In genomic region chr4:70705856-70706461, GRCh38 we compare ENCODE assay signal across 8 cellular contexts. TPM values are rescaled to one million over a fixed set of nuclear protein-coding genes. Genes with fewer than 3 reads are reported as not detected.
DNase-seq lines count a peak whose midpoint lies in the region; ATAC-seq and TF ChIP-seq lines count a peak whose summit lies in the region.

No MANE protein-coding gene starts in this region.

- H3K36me3 Mint-ChIP-seq in activated CD4-positive, alpha-beta T cell treated with anti-CD3 and anti-CD28 coated beads, Interleukin-2, amount 10 ng/mL, durations not matched to agents 7 days and 5 days (ENCODE audit: low read depth), result no peaks in the 10 kb centered on the region

- POLR2A ChIA-PET in activated CD4-positive, alpha-beta T cell treated with anti-CD3 and anti-CD28 coated beads, Interleukin-2, amount 10 ng/mL, durations not matched to agents 7 days and 5 days (lab: Charles Lee), result interaction anchor here (0.6 kb wide), 1 partner anchor 94 kb away, joined by 5 read pairs; no protein-coding TSS in a partner anchor

- no peaks in the 10 kb centered on the region for H3K36me3 ChIP-seq in SJCRH30
- no peaks in the 10 kb centered on the region for H3K36me3 ChIP-seq in ovary

- CTCF ChIA-PET in activated CD4-positive, alpha-beta T cell treated with anti-CD3 and anti-CD28 coated beads, Interleukin-2, amount 10 ng/mL, durations not matched to agents 7 days and 5 days (lab: Charles Lee), result interaction anchor here (0.9 to 2.4 kb wide), 6 partner anchors 13 to 35 kb away, joined by 3 to 7 read pairs (median 6); partner anchors contain the start of gene UTP3

- H3K4me3 ChIP-seq in SJCRH30 (peak overlapping the region; percentile 83), fibroblast of the aortic adventitia (ENCODE audit: low read depth, low read length) (peak overlapping the region; percentile 81), ovary (peak overlapping the region; percentile 95)

- 4 to 6% (median 5%) methylated on average over 17 of the region's 17 CpGs for WGBS in ovary, 3 donors

- H3K4me1 ChIP-seq in SJCRH30, result peaks cover 6% of the 10 kb centered on the region; the same call in 1 of the 2 replicates
- H3K4me1 ChIP-seq in ovary (ENCODE audit: insufficient read depth), result peaks cover 2% of the 10 kb centered on the region

- peaks cover 36% of the 10 kb centered on the region for H3K4me1 Mint-ChIP-seq in activated CD4-positive, alpha-beta T cell treated with anti-CD3 and anti-CD28 coated beads, Interleukin-2, amount 10 ng/mL, durations not matched to agents 7 days and 5 days

- H3K27ac Mint-ChIP-seq in activated CD4-positive, alpha-beta T cell treated with anti-CD3 and anti-CD28 coated beads, Interleukin-2, amount 10 ng/mL, durations not matched to agents 7 days and 5 days, result peak overlapping the region; percentile 71

- H3K9me3 ChIP-seq in SJCRH30 (replicated peaks) (no peaks in the 10 kb centered on the region), ovary (no peaks in the 10 kb centered on the region)

- intact Hi-C loops in ovary (cut with DNase I), result loop anchor here in 1 of 4 donors (10.0 kb wide), 1 partner anchor 69 kb away; no protein-coding TSS in a partner anchor

- no peaks in the 10 kb centered on the region for H3K27me3 Mint-ChIP-seq in activated CD4-positive, alpha-beta T cell treated with anti-CD3 and anti-CD28 coated beads, Interleukin-2, amount 10 ng/mL, durations not matched to agents 7 days and 5 days

- no peak for TF ChIP-seq POLR2A in ovary (IDR thresholded peaks at IDR 0.05)

- no peaks in the 10 kb centered on the region for H3K27me3 ChIP-seq in SJCRH30
- no peaks in the 10 kb centered on the region for H3K27me3 ChIP-seq in ovary

- H3K4me3 Mint-ChIP-seq in activated CD4-positive, alpha-beta T cell treated with anti-CD3 and anti-CD28 coated beads, Interleukin-2, amount 10 ng/mL, durations not matched to agents 7 days and 5 days, result peak overlapping the region; percentile 80

- H3K27ac ChIP-seq in SJCRH30, result peak overlapping the region; percentile 77
- peak overlapping the region; percentile 84 to 93 for H3K27ac ChIP-seq in ovary

- no peaks in the 10 kb centered on the region for H3K9me3 Mint-ChIP-seq in activated CD4-positive, alpha-beta T cell treated with anti-CD3 and anti-CD28 coated beads, Interleukin-2, amount 10 ng/mL, durations not matched to agents 7 days and 5 days

- TF ChIP-seq CTCF in fibroblast of the aortic adventitia (IDR thresholded peaks at IDR 0.05; ENCODE audit: insufficient read depth, low read length) (no peak), ovary (IDR thresholded peaks at IDR 0.05) (no peak)

- no peak for ATAC-seq in HG02885 (IDR thresholded peaks at IDR 0.05; ENCODE audit: poor library complexity, unreplicated experiment)

- no peak for TF ChIP-seq EP300 in ovary (IDR thresholded peaks at IDR 0.05)

- DNase-seq in activated CD4-positive, alpha-beta T cell treated with anti-CD3 and anti-CD28 coated beads, Interleukin-2, amount 10 ng/mL, durations not matched to agents 7 days and 5 days, result no peak
- DNase-seq in activated CD4-positive, alpha-beta T cell treated with anti-CD3 and anti-CD28 coated beads, Interleukin-2, amount 50 U/mL, for 48 hours, result no peak
- DNase-seq in SJCRH30, result no peak
- DNase-seq in fibroblast of the aortic adventitia (ENCODE audit: low read depth), result no peak
- peak in 1 of 5 donors; percentile 17 for DNase-seq in ovary
- no peak for DNase-seq in NCI-H2196 treated with DMSO at 0.1 percent for 48 hours (lab: John Stamatoyannopoulos, UW; ENCODE audit: unreplicated experiment)
- DNase-seq in dermis blood vessel endothelial cell, result no peak

RNA-seq across cellular contexts. Expression of gene RUFY3, which starts 15.8 kb away (rescaled TPM):
- total RNA-seq in activated CD4-positive, alpha-beta T cell treated with anti-CD3 and anti-CD28 coated beads, Interleukin-2, amount 10 ng/mL, durations not matched to agents 7 days and 5 days, result 10 to 100 TPM; 28.6 to 29.3 TPM
- 64.4 and 70.3 TPM in 2 replicates for total RNA-seq in SJCRH30 (2014; rRNA removed; shearing (Covaris generic))
- total RNA-seq in fibroblast of the aortic adventitia (ENCODE audit: low replicate concordance) (64.8 and 116 TPM in 2 replicates), ovary (10 to 100 TPM; 52.8 to 84.0 (median 73.9) TPM), dermis blood vessel endothelial cell (50.7 and 58.9 TPM in 2 replicates)
- polyA plus RNA-seq in ovary, result 10 to 100 TPM; 35.2 to 52.5 TPM

RNA-seq across cellular contexts. Expression of gene UTP3, which starts 17.6 kb away (rescaled TPM):
- total RNA-seq in activated CD4-positive, alpha-beta T cell treated with anti-CD3 and anti-CD28 coated beads, Interleukin-2, amount 10 ng/mL, durations not matched to agents 7 days and 5 days, result 10 to 100 TPM; 38.1 to 40.2 TPM
- total RNA-seq in SJCRH30 (2014; rRNA removed; shearing (Covaris generic)), result 30.9 and 31.0 TPM in 2 replicates
- total RNA-seq in fibroblast of the aortic adventitia (ENCODE audit: low replicate concordance), result 22.5 and 30.6 TPM in 2 replicates
- total RNA-seq in ovary, result 10 to 100 TPM; 10.3 to 25.0 (median 21.5) TPM
- polyA plus RNA-seq in ovary, result 10 to 100 TPM; 16.7 to 23.1 TPM
- 20.8 and 27.1 TPM in 2 replicates for total RNA-seq in dermis blood vessel endothelial cell

RNA-seq across cellular contexts. Expression of gene JCHAIN, which starts 39.7 kb away (rescaled TPM):
- under 1 TPM in 1 of 2 experiments, not detected in 1; 0.23 TPM for total RNA-seq in activated CD4-positive, alpha-beta T cell treated with anti-CD3 and anti-CD28 coated beads, Interleukin-2, amount 10 ng/mL, durations not matched to agents 7 days and 5 days
- total RNA-seq in SJCRH30 (2014; rRNA removed; shearing (Covaris generic)), result not detected in 2 replicates
- total RNA-seq in fibroblast of the aortic adventitia (ENCODE audit: low replicate concordance) (0.99 and 18.2 TPM in 2 replicates), ovary (10 to 100 TPM in 1 of 7 donors, 1 to 10 TPM in 6; 1.4 to 27.7 (median 5.6) TPM), dermis blood vessel endothelial cell (not detected in 2 replicates)
- 10 to 100 TPM in 1 of 2 donors, 1 to 10 TPM in 1; 8.9 to 93.0 TPM for polyA plus RNA-seq in ovary
